In the genomic region with DNA sequence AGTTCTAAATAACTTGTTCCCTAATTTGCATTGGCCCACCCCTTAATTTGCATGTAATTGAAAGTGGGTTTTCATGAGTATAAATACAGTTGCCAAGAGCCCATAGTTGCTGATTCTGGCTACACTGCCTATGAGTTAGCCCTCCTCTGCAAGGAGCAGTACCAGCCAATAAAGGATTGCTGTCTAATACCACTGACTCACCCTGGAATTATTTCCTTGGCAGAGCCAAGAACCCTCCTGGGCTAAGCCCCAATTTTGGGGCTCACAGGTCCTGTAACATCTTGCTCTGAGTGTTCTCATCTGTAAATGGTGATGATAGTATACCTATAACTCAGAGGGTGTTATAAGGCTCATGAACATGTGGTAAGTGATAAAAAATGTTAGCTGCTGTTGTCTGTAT, we compare ENCODE assay signal across 13 cellular contexts. TPM values are rescaled to one million over a fixed set of nuclear protein-coding genes. Genes with fewer than 3 reads are reported as not detected.
A peak's percentile ranks its signal among the peaks of the same experiment; 100 is the strongest.
DNase-seq lines count a peak whose midpoint lies in the region; ATAC-seq, FAIRE-seq and TF ChIP-seq lines count a peak whose summit lies in the region.
"Had no signal": no experiment of that assay in that cellular context is flagged by ENCODE, and none has a peak within 500 bp of the region (broad histone marks: within the 10 kb centered on the region; RNA-seq: fewer than 3 reads in every experiment).

No MANE protein-coding gene starts in this region.

- H3K9me3 ChIP-seq in A549: no peaks in the 10 kb centered on the region
- H3K9me3 ChIP-seq: gastrocnemius medialis had no signal

- FAIRE-seq in A549 (lab: Jason Lieb, UNC): no peak
- FAIRE-seq: HepG2 had no signal

- ATAC-seq in A549: peak; percentile 71 to 76; a peak in 4 of 6 replicates
- no peak for ATAC-seq in GM18520 (IDR thresholded peaks at IDR 0.05; ENCODE audit: unreplicated experiment)
- ATAC-seq: gastrocnemius medialis, HepG2 had no signal

- no peak for TF ChIP-seq RAD21 in A549 (conservative IDR thresholded peaks at IDR 0.05 in 1 of 2, IDR thresholded peaks at IDR 0.05 in 1 of 2)

- H3K4me3 ChIP-seq in A549: no peak overlapping the region
- H3K4me3 ChIP-seq: gastrocnemius medialis had no signal

- no peak for TF ChIP-seq POLR2A in A549 (IDR thresholded peaks at IDR 0.05; ENCODE audit: low read length)

- peaks cover 55% of the 10 kb centered on the region for H3K4me1 ChIP-seq in A549

- no peak for TF ChIP-seq CTCF in A549 (IDR thresholded peaks at IDR 0.05)

- POLR2A ChIA-PET in A549 (lab: Yijun Ruan, JAX): no interaction called here

- peak overlapping the region; percentile 33 for H3K4me2 ChIP-seq in A549

- peak overlapping the region in 1 of 2 experiments; percentile 67; a peak in 1 of 6 replicates for H3K27ac ChIP-seq in A549
- H3K27ac ChIP-seq: gastrocnemius medialis had no signal

- CTCF ChIA-PET in A549 (lab: Yijun Ruan, JAX): no interaction called here

- TF ChIP-seq EP300 in A549 (IDR thresholded peaks at IDR 0.05): no peak

- DNase-seq in A549 (ENCODE audit: low read depth in 1 of 2, low spot score in 1 of 2) (no peak), HT1080 (ENCODE audit: low read depth) (peak; percentile 80), astrocyte of the hippocampus (ENCODE audit: low read depth, low spot score) (peak; percentile 80), glomerular visceral epithelial cell (ENCODE audit: extremely low spot score) (peak; percentile 50), activated T-cell treated with anti-CD3 and anti-CD28 coated beads for 4 hours (no peak), DMS114 treated with DMSO at 0.1 percent for 48 hours (lab: John Stamatoyannopoulos, UW; ENCODE audit: unreplicated experiment) (no peak), SHP77 treated with DMSO at 0.1 percent for 48 hours (lab: John Stamatoyannopoulos, UW) (no peak)
- DNase-seq: GF-D8; NCI-H2029 treated with DMSO at 0.1 percent for 48 hours; stimulated activated naive CD4-positive, alpha-beta T cell treated with Interleukin-2 at 50 U/mL for 16 hours had no signal

TF ChIP-seq in A549, 52 proteins besides CTCF, POLR2A, EP300 and RAD21:
- no peak for TF ChIP-seq TP53 (CRISPR knock-in tag; IDR thresholded peaks at IDR 0.05)
- TF ChIP-seq FOSB (CRISPR knock-in tag; IDR thresholded peaks at IDR 0.05): no peak
- TF ChIP-seq PHF8 (IDR thresholded peaks at IDR 0.05; ENCODE audit: borderline replicate concordance, low read depth): no peak
- no peak for TF ChIP-seq CBX8 (IDR thresholded peaks at IDR 0.05)
- TF ChIP-seq, protein P1, sequence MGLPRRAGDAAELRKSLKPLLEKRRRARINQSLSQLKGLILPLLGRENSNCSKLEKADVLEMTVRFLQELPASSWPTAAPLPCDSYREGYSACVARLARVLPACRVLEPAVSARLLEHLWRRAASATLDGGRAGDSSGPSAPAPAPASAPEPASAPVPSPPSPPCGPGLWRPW (IDR thresholded peaks at IDR 0.05): no peak
- no peak for TF ChIP-seq HDAC2 (IDR thresholded peaks at IDR 0.05)
- TF ChIP-seq, protein P2, sequence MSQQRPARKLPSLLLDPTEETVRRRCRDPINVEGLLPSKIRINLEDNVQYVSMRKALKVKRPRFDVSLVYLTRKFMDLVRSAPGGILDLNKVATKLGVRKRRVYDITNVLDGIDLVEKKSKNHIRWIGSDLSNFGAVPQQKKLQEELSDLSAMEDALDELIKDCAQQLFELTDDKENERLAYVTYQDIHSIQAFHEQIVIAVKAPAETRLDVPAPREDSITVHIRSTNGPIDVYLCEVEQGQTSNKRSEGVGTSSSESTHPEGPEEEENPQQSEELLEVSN (IDR thresholded peaks at IDR 0.05; ENCODE audit: borderline replicate concordance, low read depth): no peak
- no peak for TF ChIP-seq ZFP36 (IDR thresholded peaks at IDR 0.05; ENCODE audit: borderline replicate concordance, partially characterized antibody)
- no peak for TF ChIP-seq MYC (IDR thresholded peaks at IDR 0.05; ENCODE audit: borderline replicate concordance, low read length)
- TF ChIP-seq JUNB (IDR thresholded peaks at IDR 0.05): no peak
- TF ChIP-seq, protein P3, sequence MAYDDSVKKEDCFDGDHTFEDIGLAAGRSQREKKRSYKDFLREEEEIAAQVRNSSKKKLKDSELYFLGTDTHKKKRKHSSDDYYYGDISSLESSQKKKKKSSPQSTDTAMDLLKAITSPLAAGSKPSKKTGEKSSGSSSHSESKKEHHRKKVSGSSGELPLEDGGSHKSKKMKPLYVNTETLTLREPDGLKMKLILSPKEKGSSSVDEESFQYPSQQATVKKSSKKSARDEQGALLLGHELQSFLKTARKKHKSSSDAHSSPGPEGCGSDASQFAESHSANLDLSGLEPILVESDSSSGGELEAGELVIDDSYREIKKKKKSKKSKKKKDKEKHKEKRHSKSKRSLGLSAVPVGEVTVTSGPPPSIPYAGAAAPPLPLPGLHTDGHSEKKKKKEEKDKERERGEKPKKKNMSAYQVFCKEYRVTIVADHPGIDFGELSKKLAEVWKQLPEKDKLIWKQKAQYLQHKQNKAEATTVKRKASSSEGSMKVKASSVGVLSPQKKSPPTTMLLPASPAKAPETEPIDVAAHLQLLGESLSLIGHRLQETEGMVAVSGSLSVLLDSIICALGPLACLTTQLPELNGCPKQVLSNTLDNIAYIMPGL (CRISPR knock-in tag; IDR thresholded peaks at IDR 0.05; ENCODE audit: borderline replicate concordance): no peak
- no peak for TF ChIP-seq NR3C1 (IDR thresholded peaks at IDR 0.05)
- TF ChIP-seq ESRRA (IDR thresholded peaks at IDR 0.05; ENCODE audit: borderline replicate concordance, low read length): no peak
- TF ChIP-seq, protein P4, sequence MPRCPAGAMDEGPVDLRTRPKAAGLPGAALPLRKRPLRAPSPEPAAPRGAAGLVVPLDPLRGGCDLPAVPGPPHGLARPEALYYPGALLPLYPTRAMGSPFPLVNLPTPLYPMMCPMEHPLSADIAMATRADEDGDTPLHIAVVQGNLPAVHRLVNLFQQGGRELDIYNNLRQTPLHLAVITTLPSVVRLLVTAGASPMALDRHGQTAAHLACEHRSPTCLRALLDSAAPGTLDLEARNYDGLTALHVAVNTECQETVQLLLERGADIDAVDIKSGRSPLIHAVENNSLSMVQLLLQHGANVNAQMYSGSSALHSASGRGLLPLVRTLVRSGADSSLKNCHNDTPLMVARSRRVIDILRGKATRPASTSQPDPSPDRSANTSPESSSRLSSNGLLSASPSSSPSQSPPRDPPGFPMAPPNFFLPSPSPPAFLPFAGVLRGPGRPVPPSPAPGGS (IDR thresholded peaks at IDR 0.05): no peak
- no peak for TF ChIP-seq NPAS2 (CRISPR knock-in tag; IDR thresholded peaks at IDR 0.05; ENCODE audit: borderline replicate concordance)
- no peak for TF ChIP-seq HOXB13 (CRISPR knock-in tag; IDR thresholded peaks at IDR 0.05; ENCODE audit: low read depth)
- TF ChIP-seq, protein P5, sequence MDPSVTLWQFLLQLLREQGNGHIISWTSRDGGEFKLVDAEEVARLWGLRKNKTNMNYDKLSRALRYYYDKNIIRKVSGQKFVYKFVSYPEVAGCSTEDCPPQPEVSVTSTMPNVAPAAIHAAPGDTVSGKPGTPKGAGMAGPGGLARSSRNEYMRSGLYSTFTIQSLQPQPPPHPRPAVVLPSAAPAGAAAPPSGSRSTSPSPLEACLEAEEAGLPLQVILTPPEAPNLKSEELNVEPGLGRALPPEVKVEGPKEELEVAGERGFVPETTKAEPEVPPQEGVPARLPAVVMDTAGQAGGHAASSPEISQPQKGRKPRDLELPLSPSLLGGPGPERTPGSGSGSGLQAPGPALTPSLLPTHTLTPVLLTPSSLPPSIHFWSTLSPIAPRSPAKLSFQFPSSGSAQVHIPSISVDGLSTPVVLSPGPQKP (IDR thresholded peaks at IDR 0.05; ENCODE audit: low read depth, low read length): no peak
- no peak for TF ChIP-seq HOXA7 (CRISPR knock-in tag; IDR thresholded peaks at IDR 0.05)
- no peak for TF ChIP-seq EHF (CRISPR knock-in tag; IDR thresholded peaks at IDR 0.05)
- no peak for TF ChIP-seq CHD2 (IDR thresholded peaks at IDR 0.05; ENCODE audit: low read length, partially characterized antibody)
TF ChIP-seq in A549: peak in this region for 0.

RNA-seq across cellular contexts. Expression of a gene that starts 6.8 kb away (rescaled TPM):
- polyA plus RNA-seq in A549 (2011; rRNA removed) (55.1 and 56.8 TPM in 2 replicates), A549 (2017; fragmentation: RNase III; extraction: RNeasy Plus Mini Kit Qiagen cat#74134 plus additional on column Dnase treatment) (34.4 to 43.3 TPM (median 36.6 TPM) in 3 replicates)
- 38.4 and 39.9 TPM in 2 replicates for polyA plus RNA-seq in A549 (2012; cell fraction: cytosol; rRNA removed)
- 19.3 and 35.0 TPM in 2 replicates for polyA plus RNA-seq in A549 (2012; cell fraction: nucleus; rRNA removed)
- polyA minus RNA-seq in A549 (2011; rRNA and poly(A)+ RNA removed): 32.9 and 47.9 TPM in 2 replicates
- 15.2 and 21.5 TPM in 2 replicates for total RNA-seq in HT1080 (2014; rRNA removed; shearing (Covaris generic))
- polyA plus RNA-seq in HT1080 (2015; cell fraction: cytosol; rRNA removed): 25.2 and 25.3 TPM in 2 replicates
- polyA plus RNA-seq in HT1080 (2015; cell fraction: nucleus; rRNA removed): 24.7 and 28.8 TPM in 2 replicates

RNA-seq across cellular contexts. Expression of a gene that starts 38.5 kb away (rescaled TPM):
- polyA plus RNA-seq in A549 (2011; rRNA removed) (0.40 and 0.62 TPM in 2 replicates), A549 (2017; fragmentation: RNase III; extraction: RNeasy Plus Mini Kit Qiagen cat#74134 plus additional on column Dnase treatment) (0.44 to 0.86 TPM (median 0.54 TPM) in 3 replicates)
- 0.04 and 0.14 TPM in 2 replicates for polyA plus RNA-seq in A549 (2012; cell fraction: cytosol; rRNA removed)
- polyA plus RNA-seq in A549 (2012; cell fraction: nucleus; rRNA removed): 0.05 and 0.34 TPM in 2 replicates
- 0.83 and 0.88 TPM in 2 replicates for polyA minus RNA-seq in A549 (2011; rRNA and poly(A)+ RNA removed)
- 1.5 and 2.0 TPM in 2 replicates for total RNA-seq in HT1080 (2014; rRNA removed; shearing (Covaris generic))
- polyA plus RNA-seq in HT1080 (2015; cell fraction: cytosol; rRNA removed): 0.37 and 0.55 TPM in 2 replicates
- polyA plus RNA-seq in HT1080 (2015; cell fraction: nucleus; rRNA removed): 1.6 and 11.7 TPM in 2 replicates
- polyA plus RNA-seq: HepG2 had no signal

Comparison
In these comparisons a context has a peak if more than half of its experiments do, and no peak if none do; other contexts are left out.
1. DNase-seq: peak in HT1080 (single experiment), astrocyte of the hippocampus (single experiment) and glomerular visceral epithelial cell (single experiment); none in A549 (0 of 2), activated T-cell treated with anti-CD3 and anti-CD28 coated beads for 4 hours (single experiment), DMS114 treated with DMSO at 0.1 percent for 48 hours (single experiment) and SHP77 treated with DMSO at 0.1 percent for 48 hours (single experiment).